In genomic region chr20:34315236-34315635, GRCh38 we compare ENCODE assay signal across 26 cellular contexts.
"Had no signal": no experiment of that assay in that cellular context is flagged by ENCODE, and none has a peak within 500 bp of the region (broad histone marks: within the 10 kb centered on the region; RNA-seq: fewer than 3 reads in every experiment).

No MANE protein-coding gene starts in this region.

- H2AFZ ChIP-seq: hepatocyte had no signal

- H3K27me3 ChIP-seq: ascending aorta, brain microvascular endothelial cell, hepatocyte, pancreas, vagina had no signal

- H3K9me3 ChIP-seq: ascending aorta, gastroesophageal sphincter, pancreas, prostate gland, vagina had no signal

- H3K9me3 Mint-ChIP-seq: activated naive CD4-positive, alpha-beta T cell treated with anti-CD3 and anti-CD28 coated beads for 36 hours; activated naive CD8-positive, alpha-beta T cell treated with anti-CD3 and anti-CD28 coated beads, Interleukin-2, amount 10 ng/mL, durations not matched to agents 7 days and 5 days; endodermal cell; memory B cell; naive thymus-derived CD4-positive, alpha-beta T cell; stimulated activated effector memory CD8-positive, alpha-beta T cell treated with anti-CD3 and anti-CD28 coated beads, Interleukin-12 subunit alpha, Interleukin-12 subunit beta, amount 100 ng/mL, for 72 hours; stimulated activated naive CD8-positive, alpha-beta T cell treated with anti-CD3 and anti-CD28 coated beads, Interleukin-15, Interleukin-2, amounts not matched to agents 100 ng/mL and 50 ng/mL, for 24 hours had no signal

- DNase-seq: activated CD4-positive, alpha-beta T cell treated with anti-CD3 and anti-CD28 coated beads for 4 hours; activated CD4-positive, alpha-beta T cell treated with anti-CD3 and anti-CD28 coated beads, Interleukin-2, amount 50 U/mL, for 48 hours; activated CD8-positive, alpha-beta memory T cell treated with anti-CD3 and anti-CD28 coated beads for 24 hours; activated effector memory CD4-positive, alpha-beta T cell treated with anti-CD3 and anti-CD28 coated beads, Interleukin-2, amount 50 U/mL, for 16 hours; activated naive CD4-positive, alpha-beta T cell treated with anti-CD3 and anti-CD28 coated beads for 36 hours; activated naive CD8-positive, alpha-beta T cell treated with anti-CD3 and anti-CD28 coated beads, Interleukin-2, amount 10 ng/mL, durations not matched to agents 7 days and 5 days; central memory CD4-positive, alpha-beta T cell; endodermal cell; midbrain; naive thymus-derived CD4-positive, alpha-beta T cell; pancreas; retina; stimulated activated CD4-positive, alpha-beta T cell treated with anti-CD3 and anti-CD28 coated beads, Interleukin-4, amount 100 ng/mL, for 24 hours; T-helper 17 cell had no signal

- FAIRE-seq: pancreas had no signal

- H3K79me2 ChIP-seq: hepatocyte had no signal

- H3K27ac Mint-ChIP-seq: activated naive CD4-positive, alpha-beta T cell treated with anti-CD3 and anti-CD28 coated beads for 36 hours; activated naive CD8-positive, alpha-beta T cell treated with anti-CD3 and anti-CD28 coated beads, Interleukin-2, amount 10 ng/mL, durations not matched to agents 7 days and 5 days; endodermal cell; memory B cell; naive thymus-derived CD4-positive, alpha-beta T cell; stimulated activated effector memory CD8-positive, alpha-beta T cell treated with anti-CD3 and anti-CD28 coated beads, Interleukin-12 subunit alpha, Interleukin-12 subunit beta, amount 100 ng/mL, for 72 hours; stimulated activated naive CD8-positive, alpha-beta T cell treated with anti-CD3 and anti-CD28 coated beads, Interleukin-15, Interleukin-2, amounts not matched to agents 100 ng/mL and 50 ng/mL, for 24 hours had no signal

- H3K27ac ChIP-seq: ascending aorta, brain microvascular endothelial cell, gastroesophageal sphincter, hepatocyte, pancreas, prostate gland, skin epidermis, vagina had no signal

- H3K4me3 ChIP-seq: ascending aorta, gastroesophageal sphincter, hepatocyte, pancreas, prostate gland, skin epidermis, vagina had no signal

- H3K36me3 Mint-ChIP-seq: activated naive CD8-positive, alpha-beta T cell treated with anti-CD3 and anti-CD28 coated beads, Interleukin-2, amount 10 ng/mL, durations not matched to agents 7 days and 5 days; memory B cell; naive thymus-derived CD4-positive, alpha-beta T cell; stimulated activated effector memory CD8-positive, alpha-beta T cell treated with anti-CD3 and anti-CD28 coated beads, Interleukin-12 subunit alpha, Interleukin-12 subunit beta, amount 100 ng/mL, for 72 hours; type B pancreatic cell had no signal

- ATAC-seq: gastroesophageal sphincter; naive thymus-derived CD4-positive, alpha-beta T cell; pancreas; sciatic nerve; stimulated activated effector memory CD8-positive, alpha-beta T cell treated with anti-CD3 and anti-CD28 coated beads, Interleukin-12 subunit alpha, Interleukin-12 subunit beta, amount 100 ng/mL, for 72 hours; T-helper 17 cell had no signal

- H3K36me3 ChIP-seq: ascending aorta, brain microvascular endothelial cell, gastroesophageal sphincter, pancreas, prostate gland, vagina had no signal

- H3K4me3 Mint-ChIP-seq: activated naive CD4-positive, alpha-beta T cell treated with anti-CD3 and anti-CD28 coated beads for 36 hours; activated naive CD8-positive, alpha-beta T cell treated with anti-CD3 and anti-CD28 coated beads, Interleukin-2, amount 10 ng/mL, durations not matched to agents 7 days and 5 days; endodermal cell; memory B cell; naive thymus-derived CD4-positive, alpha-beta T cell; stimulated activated effector memory CD8-positive, alpha-beta T cell treated with anti-CD3 and anti-CD28 coated beads, Interleukin-12 subunit alpha, Interleukin-12 subunit beta, amount 100 ng/mL, for 72 hours; stimulated activated naive CD8-positive, alpha-beta T cell treated with anti-CD3 and anti-CD28 coated beads, Interleukin-15, Interleukin-2, amounts not matched to agents 100 ng/mL and 50 ng/mL, for 24 hours; T-helper 17 cell; type B pancreatic cell had no signal

- H3K4me2 ChIP-seq: hepatocyte had no signal
